In the genomic region with DNA sequence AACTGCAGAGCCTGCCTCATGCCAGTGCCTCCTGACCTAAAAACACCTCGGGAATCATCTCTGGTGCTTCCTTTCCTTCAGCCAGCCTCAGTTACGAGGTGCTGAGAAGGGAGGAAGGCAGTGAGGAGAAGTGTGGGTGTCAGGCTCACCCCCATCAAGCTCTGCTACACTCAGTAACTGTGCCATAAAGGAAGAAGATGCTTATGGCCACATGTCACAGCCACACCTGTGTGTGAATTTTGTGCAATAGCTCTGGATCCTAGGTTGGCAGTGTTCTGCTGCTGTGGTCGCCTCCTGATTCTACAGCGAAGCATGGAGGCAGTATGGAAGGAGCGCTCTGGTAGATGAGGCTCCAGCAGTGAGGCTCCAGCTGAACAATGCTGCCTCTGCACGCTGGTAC, we compare ENCODE assay signal across 7 cellular contexts. TPM values are rescaled to one million over a fixed set of nuclear protein-coding genes. Genes with fewer than 3 reads are reported as not detected.
"Had no signal": no experiment of that assay in that cellular context is flagged by ENCODE, and none has a peak within 500 bp of the region (broad histone marks: within the 10 kb centered on the region; RNA-seq: fewer than 3 reads in every experiment).

No MANE protein-coding gene starts in this region.

RNA-seq across cellular contexts. Expression of gene RARRES2, which starts 52.6 kb away (rescaled TPM):
- total RNA-seq: activated naive CD4-positive, alpha-beta T cell treated with anti-CD3 and anti-CD28 coated beads for 36 hours; activated naive CD8-positive, alpha-beta T cell treated with anti-CD3 and anti-CD28 coated beads for 36 hours; activated naive CD8-positive, alpha-beta T cell treated with anti-CD3 and anti-CD28 coated beads, Interleukin-2, amount 10 ng/mL, durations not matched to agents 7 days and 5 days; activated T-cell treated with anti-CD3 and anti-CD28 coated beads, Interleukin-2, amount 50 U/mL, for 72 hours; activated T-helper 1 cell treated with anti-CD3 and anti-CD28 coated beads, Interleukin-12 subunit alpha, Interleukin-12 subunit beta, Interleukin-2, Interleukin-4 antibody, amounts not matched to agents 30 ng/mL and 10 ng/mL and 1 ng/mL, durations not matched to agents 14 hours and 24 hours and 36 hours; activated T-helper 17 cell treated with anti-CD3 and anti-CD28 coated beads, Interleukin-2, amount 50 U/mL, for 72 hours; activated T-helper 2 cell treated with anti-CD3 and anti-CD28 coated beads, Interferon-gamma antibody, Interleukin-2, Interleukin-4, amounts not matched to agents 10 μg/mL and 5 μg/mL and 100 μg/mL, durations not matched to agents 14 hours and 24 hours and 36 hours had no signal
